13 cellular contexts compared by ENCODE assay signal in the genomic region with DNA sequence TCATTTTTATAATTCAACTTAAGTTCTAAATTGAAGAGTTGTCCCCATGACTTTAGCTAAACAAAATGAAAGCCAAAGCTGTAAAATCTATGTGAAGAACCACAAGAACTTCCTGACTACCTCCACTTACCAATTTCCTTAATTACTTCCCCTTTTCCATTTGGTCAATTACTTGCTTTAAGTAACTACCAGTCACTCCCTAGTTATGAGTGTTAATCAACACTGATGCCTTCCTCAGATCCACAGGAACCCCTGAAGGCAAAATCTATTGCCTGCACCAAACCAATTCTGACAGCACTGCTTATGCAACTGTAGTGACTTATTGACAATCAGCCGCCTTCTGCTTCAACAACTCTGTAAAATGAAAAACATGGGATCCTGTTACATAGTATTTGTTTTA. TPM values are rescaled to one million over a fixed set of nuclear protein-coding genes. Genes with fewer than 3 reads are reported as not detected.
A peak's percentile ranks its signal among the peaks of the same experiment; 100 is the strongest.
DNase-seq lines count a peak whose midpoint lies in the region; ATAC-seq, FAIRE-seq and TF ChIP-seq lines count a peak whose summit lies in the region.
"Had no signal": no experiment of that assay in that cellular context is flagged by ENCODE, and none has a peak within 500 bp of the region (broad histone marks: within the 10 kb centered on the region; RNA-seq: fewer than 3 reads in every experiment).

No MANE protein-coding gene starts in this region.

- FAIRE-seq in GM19239 (lab: Jason Lieb, UNC): peak; percentile 78

- TF ChIP-seq CTCF in activated B cell treated with CpG ODN at 0.5 μM for 24 hours (IDR thresholded peaks at IDR 0.05): no peak

- no peak for DNase-seq in activated CD4-positive, alpha-beta T cell treated with anti-CD3 and anti-CD28 coated beads, Interleukin-2, amount 10 ng/mL, durations not matched to agents 24 days and 14 days
- no peak for DNase-seq in activated CD4-positive, alpha-beta T cell treated with anti-CD3 and anti-CD28 coated beads for 4 hours
- no peak for DNase-seq in GM19239 (ENCODE audit: insufficient read length, low spot score)
- DNase-seq in activated B cell treated with CpG ODN at 0.5 μM for 24 hours: no peak
- DNase-seq in memory B cell (ENCODE audit: low spot score in 2 of 2): no peak
- no peak for DNase-seq in NCI-H2227 treated with DMSO at 0.1 percent for 48 hours (lab: John Stamatoyannopoulos, UW)
- DNase-seq: ACHN; immature natural killer cell; NCI-H1694 treated with DMSO at 0.1 percent for 48 hours; NCI-H446; stimulated activated naive CD4-positive, alpha-beta T cell had no signal

- H3K36me3 Mint-ChIP-seq in activated CD4-positive, alpha-beta T cell treated with anti-CD3 and anti-CD28 coated beads, Interleukin-2, amount 10 ng/mL, durations not matched to agents 24 days and 14 days (ENCODE audit: low read depth): peaks cover 60% of the 10 kb centered on the region
- H3K36me3 Mint-ChIP-seq in activated B cell treated with CpG ODN at 0.5 μM for 24 hours (ENCODE audit: low read depth) (peaks cover 84% of the 10 kb centered on the region), memory B cell (peaks cover 19% of the 10 kb centered on the region)

- POLR2A ChIA-PET in activated B cell treated with CpG ODN at 0.5 μM for 24 hours (lab: Charles Lee): interaction anchor here (0.7 to 3.5 kb wide), 3 partner anchors 9 to 102 kb away, joined by 3 to 24 read pairs (median 12); a partner anchor contains a TSS

- no peak overlapping the region for H3K4me3 Mint-ChIP-seq in activated CD4-positive, alpha-beta T cell treated with anti-CD3 and anti-CD28 coated beads, Interleukin-2, amount 10 ng/mL, durations not matched to agents 24 days and 14 days
- no peak overlapping the region for H3K4me3 Mint-ChIP-seq in activated B cell treated with CpG ODN at 0.5 μM for 24 hours
- no peak overlapping the region for H3K4me3 Mint-ChIP-seq in memory B cell

- H3K27ac Mint-ChIP-seq in activated CD4-positive, alpha-beta T cell treated with anti-CD3 and anti-CD28 coated beads, Interleukin-2, amount 10 ng/mL, durations not matched to agents 24 days and 14 days: peak overlapping the region; percentile 57
- H3K27ac Mint-ChIP-seq in activated B cell treated with CpG ODN at 0.5 μM for 24 hours (peak overlapping the region; percentile 66), memory B cell (no peak overlapping the region)

- H3K9me3 Mint-ChIP-seq in activated CD4-positive, alpha-beta T cell treated with anti-CD3 and anti-CD28 coated beads, Interleukin-2, amount 10 ng/mL, durations not matched to agents 24 days and 14 days: no peaks in the 10 kb centered on the region
- H3K9me3 Mint-ChIP-seq in activated B cell treated with CpG ODN at 0.5 μM for 24 hours (no peaks in the 10 kb centered on the region), memory B cell (no peaks in the 10 kb centered on the region)
- H3K9me3 Mint-ChIP-seq: immature natural killer cell had no signal

- peaks cover 24% of the 10 kb centered on the region for H3K4me1 Mint-ChIP-seq in activated CD4-positive, alpha-beta T cell treated with anti-CD3 and anti-CD28 coated beads, Interleukin-2, amount 10 ng/mL, durations not matched to agents 24 days and 14 days
- peaks cover 23% of the 10 kb centered on the region for H3K4me1 Mint-ChIP-seq in activated B cell treated with CpG ODN at 0.5 μM for 24 hours
- peaks cover 3% of the 10 kb centered on the region for H3K4me1 Mint-ChIP-seq in memory B cell

- no peaks in the 10 kb centered on the region for H3K27me3 Mint-ChIP-seq in activated CD4-positive, alpha-beta T cell treated with anti-CD3 and anti-CD28 coated beads, Interleukin-2, amount 10 ng/mL, durations not matched to agents 24 days and 14 days
- H3K27me3 Mint-ChIP-seq in activated B cell treated with CpG ODN at 0.5 μM for 24 hours (no peaks in the 10 kb centered on the region), memory B cell (no peaks in the 10 kb centered on the region)

- no peak for ATAC-seq in activated B cell treated with CpG ODN at 0.5 μM for 24 hours (ENCODE audit: low read depth)
- ATAC-seq in memory B cell (ENCODE audit: low read depth): peak; percentile 15
- ATAC-seq in GM19328 (IDR thresholded peaks at IDR 0.05; ENCODE audit: unreplicated experiment): no peak
- no peak for ATAC-seq in HG03460 (IDR thresholded peaks at IDR 0.05; ENCODE audit: unreplicated experiment)

- intact Hi-C loops in activated CD4-positive, alpha-beta T cell treated with anti-CD3 and anti-CD28 coated beads, Interleukin-2, amount 10 ng/mL, durations not matched to agents 24 days and 14 days (cut with micrococcal nuclease): no loop called here
- intact Hi-C loops in activated B cell treated with CpG ODN at 0.5 μM for 24 hours (cut with micrococcal nuclease): no loop called here

- CTCF ChIA-PET in activated B cell treated with CpG ODN at 0.5 μM for 24 hours (lab: Charles Lee): no interaction called here

RNA-seq across cellular contexts. Expression of a gene that starts 10.5 kb away (rescaled TPM):
- 324 and 334 TPM in 2 replicates for total RNA-seq in activated CD4-positive, alpha-beta T cell treated with anti-CD3 and anti-CD28 coated beads, Interleukin-2, amount 10 ng/mL, durations not matched to agents 24 days and 14 days
- total RNA-seq in activated B cell treated with CpG ODN at 0.5 μM for 24 hours: 259 and 260 TPM in 2 replicates
